12 cellular contexts compared by ENCODE assay signal in the genomic region with DNA sequence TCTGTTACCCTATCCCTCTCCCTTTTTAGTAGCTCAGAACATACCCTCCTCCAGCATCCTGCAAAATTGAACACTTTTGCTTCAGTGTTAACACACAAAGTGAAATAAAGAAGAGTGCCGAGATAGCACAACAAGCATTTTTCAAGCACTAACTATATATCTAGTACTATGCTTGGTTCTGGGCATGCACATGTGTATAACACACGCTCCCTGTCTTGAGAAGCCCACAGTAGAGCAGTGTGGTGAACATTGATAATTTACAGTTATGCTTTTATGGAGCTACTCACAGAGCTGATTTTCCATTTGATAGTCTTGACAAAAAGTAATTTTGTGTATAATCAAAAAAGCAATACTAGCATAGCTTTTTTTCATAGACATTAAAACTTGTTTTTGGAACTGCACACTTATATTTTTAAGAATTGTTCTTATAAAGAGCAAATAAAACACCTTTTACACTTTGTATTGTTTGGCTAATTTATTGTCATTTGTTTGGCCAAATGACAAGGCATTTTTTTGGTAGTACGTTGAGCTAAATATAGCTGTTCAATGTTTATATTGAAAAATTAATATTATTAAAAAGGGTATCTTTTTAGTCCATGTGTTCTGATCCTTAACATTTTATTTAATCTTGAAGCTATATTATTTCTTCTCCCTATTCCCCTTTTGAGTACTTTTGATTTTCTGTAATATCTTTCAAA. TPM values are rescaled to one million over a fixed set of nuclear protein-coding genes. Genes with fewer than 3 reads are reported as not detected.
A peak's percentile ranks its signal among the peaks of the same experiment; 100 is the strongest.
DNase-seq lines count a peak whose midpoint lies in the region; ATAC-seq, FAIRE-seq and TF ChIP-seq lines count a peak whose summit lies in the region.
"Had no signal": no experiment of that assay in that cellular context is flagged by ENCODE, and none has a peak within 500 bp of the region (broad histone marks: within the 10 kb centered on the region; RNA-seq: fewer than 3 reads in every experiment).

No MANE protein-coding gene starts in this region.

- CTCF ChIA-PET in activated naive CD4-positive, alpha-beta T cell treated with anti-CD3 and anti-CD28 coated beads, Interleukin-2, amount 10 ng/mL, durations not matched to agents 7 days and 5 days (lab: Charles Lee), result interaction anchor here (1.0 to 1.4 kb wide), 2 partner anchors 22 to 40 kb away, joined by 3 read pairs; a partner anchor contains a TSS
- CTCF ChIA-PET in OCI-LY7 (lab: Charles Lee; ENCODE audit: unreplicated experiment), result no interaction called here

- H3K36me3 ChIP-seq in OCI-LY7 (ENCODE audit: insufficient read depth, low read length), result peaks cover 8% of the 10 kb centered on the region
- peaks cover 0 to 13% (median 0%) of the 10 kb centered on the region in 3 donors for H3K36me3 ChIP-seq in esophagus squamous epithelium

- H3K4me2 ChIP-seq in OCI-LY7 (ENCODE audit: low read length), result peak overlapping the region; percentile 49

- H3K27ac ChIP-seq in OCI-LY7 (ENCODE audit: low read depth, low read length, poor library complexity, severe bottlenecking) (no peak overlapping the region), esophagus squamous epithelium (no peak overlapping the region)

- H3K27ac Mint-ChIP-seq in activated naive CD4-positive, alpha-beta T cell treated with anti-CD3 and anti-CD28 coated beads, Interleukin-2, amount 10 ng/mL, durations not matched to agents 7 days and 5 days, result peak overlapping the region; percentile 91
- H3K27ac Mint-ChIP-seq in stimulated activated naive B cell treated with anti-CD40 and anti-IgM and Interleukin-4, amounts not matched to agents 10 μg/mL and 1 μg/mL and 100 μg/mL, for 72 hours, result peak overlapping the region; percentile 95

- no peaks in the 10 kb centered on the region for H3K9me2 ChIP-seq in OCI-LY7 (ENCODE audit: insufficient read depth, low read length)

- ATAC-seq in stimulated activated naive B cell treated with anti-CD40 and anti-IgM and Interleukin-4, amounts not matched to agents 10 μg/mL and 1 μg/mL and 100 μg/mL, for 72 hours (replicated peaks), result no peak

- H3K9me3 ChIP-seq in OCI-LY7 (ENCODE audit: low read length) (no peaks in the 10 kb centered on the region), esophagus squamous epithelium (no peaks in the 10 kb centered on the region)

- intact Hi-C loops in OCI-LY7 (cut with micrococcal nuclease; ENCODE audit: unreplicated experiment) (loop anchor here (2.0 kb wide), 1 partner anchor 36 kb away; no protein-coding TSS in a partner anchor), esophagus squamous epithelium (cut with DNase I) (no loop called here)

- TF ChIP-seq CTCF in OCI-LY7 (conservative IDR thresholded peaks at IDR 0.05; ENCODE audit: low read length) (no peak), esophagus squamous epithelium (IDR thresholded peaks at IDR 0.05) (no peak)

- POLR2A ChIA-PET in OCI-LY7 (lab: Charles Lee), result interaction anchor here (0.6 to 2.3 kb wide), 16 partner anchors 10 to 855 kb away, joined by 3 to 13 read pairs (median 3); a partner anchor contains a TSS

- no peak overlapping the region for H2AFZ ChIP-seq in OCI-LY7 (ENCODE audit: low read length)

- no TSS peak for BruUV-seq in OCI-LY7 (replicated peaks; lab: Mats Ljungman, UMichigan)

- peaks cover 5% of the 10 kb centered on the region for H3K9me3 Mint-ChIP-seq in activated naive CD4-positive, alpha-beta T cell treated with anti-CD3 and anti-CD28 coated beads, Interleukin-2, amount 10 ng/mL, durations not matched to agents 7 days and 5 days
- no peaks in the 10 kb centered on the region for H3K9me3 Mint-ChIP-seq in stimulated activated naive B cell treated with anti-CD40 and anti-IgM and Interleukin-4, amounts not matched to agents 10 μg/mL and 1 μg/mL and 100 μg/mL, for 72 hours

- H3K4me1 ChIP-seq in OCI-LY7 (ENCODE audit: insufficient read depth, low read length, poor library complexity, severe bottlenecking), result peaks cover 49% of the 10 kb centered on the region
- peaks cover 0 to 17% (median 0%) of the 10 kb centered on the region in 3 donors for H3K4me1 ChIP-seq in esophagus squamous epithelium

- WGBS in esophagus squamous epithelium, 2 donors, result 72 to 78% methylated on average over 3 of the region's 3 CpGs

- H3K36me3 Mint-ChIP-seq in activated naive CD4-positive, alpha-beta T cell treated with anti-CD3 and anti-CD28 coated beads, Interleukin-2, amount 10 ng/mL, durations not matched to agents 7 days and 5 days, result peaks cover 50% of the 10 kb centered on the region
- H3K36me3 Mint-ChIP-seq in stimulated activated naive B cell treated with anti-CD40 and anti-IgM and Interleukin-4, amounts not matched to agents 10 μg/mL and 1 μg/mL and 100 μg/mL, for 72 hours, result peaks cover 7 to 11% of the 10 kb centered on the region in 2 donors

- peak; percentile 60 for FAIRE-seq in colon (lab: Jason Lieb, UNC)

- no peak overlapping the region for H3K4me3 ChIP-seq in OCI-LY7 (ENCODE audit: low read depth, low read length, poor library complexity, severe bottlenecking)
- H3K4me3 ChIP-seq in esophagus squamous epithelium, result no peak overlapping the region

- H3K4me1 Mint-ChIP-seq in activated naive CD4-positive, alpha-beta T cell treated with anti-CD3 and anti-CD28 coated beads, Interleukin-2, amount 10 ng/mL, durations not matched to agents 7 days and 5 days, result peaks cover 69% of the 10 kb centered on the region
- peaks cover 31 to 49% of the 10 kb centered on the region in 2 donors for H3K4me1 Mint-ChIP-seq in stimulated activated naive B cell treated with anti-CD40 and anti-IgM and Interleukin-4, amounts not matched to agents 10 μg/mL and 1 μg/mL and 100 μg/mL, for 72 hours

- H3K27me3 ChIP-seq in esophagus squamous epithelium, result no peaks in the 10 kb centered on the region

- H3K27me3 Mint-ChIP-seq in activated naive CD4-positive, alpha-beta T cell treated with anti-CD3 and anti-CD28 coated beads, Interleukin-2, amount 10 ng/mL, durations not matched to agents 7 days and 5 days, result no peaks in the 10 kb centered on the region
- H3K27me3 Mint-ChIP-seq in stimulated activated naive B cell treated with anti-CD40 and anti-IgM and Interleukin-4, amounts not matched to agents 10 μg/mL and 1 μg/mL and 100 μg/mL, for 72 hours, result no peaks in the 10 kb centered on the region

- H3K4me3 Mint-ChIP-seq in activated naive CD4-positive, alpha-beta T cell treated with anti-CD3 and anti-CD28 coated beads, Interleukin-2, amount 10 ng/mL, durations not matched to agents 7 days and 5 days, result peak overlapping the region; percentile 64
- peak overlapping the region; percentile 69 to 84 for H3K4me3 Mint-ChIP-seq in stimulated activated naive B cell treated with anti-CD40 and anti-IgM and Interleukin-4, amounts not matched to agents 10 μg/mL and 1 μg/mL and 100 μg/mL, for 72 hours

- DNase-seq in activated naive CD4-positive, alpha-beta T cell treated with anti-CD3 and anti-CD28 coated beads, Interleukin-2, amount 10 ng/mL, durations not matched to agents 7 days and 5 days, result no peak
- DNase-seq in activated naive CD4-positive, alpha-beta T cell treated with Interleukin-2 at 50 U/mL for 16 hours, result no peak
- no peak for DNase-seq in OCI-LY7 (ENCODE audit: low spot score)
- no peak for DNase-seq in stimulated activated naive B cell treated with anti-CD40 and anti-IgM and Interleukin-4, amounts not matched to agents 10 μg/mL and 1 μg/mL and 100 μg/mL, for 72 hours
- no peak for DNase-seq in DMS53 (lab: John Stamatoyannopoulos, UW)
- DNase-seq in MV-4-11 (lab: John Stamatoyannopoulos, UW), result no peak
- no peak for DNase-seq in esophagus squamous epithelium (lab: John Stamatoyannopoulos, UW)
- DNase-seq: aorta; IMR-90; NCI-H1930; stimulated activated naive CD4-positive, alpha-beta T cell treated with Interleukin-2 at 50 U/mL for 16 hours had no signal

- peaks cover 14% of the 10 kb centered on the region for H4K20me1 ChIP-seq in OCI-LY7 (ENCODE audit: insufficient read depth, low read length)

- TF ChIP-seq POLR2A in esophagus squamous epithelium (IDR thresholded peaks at IDR 0.05), result no peak

- H3K79me2 ChIP-seq in OCI-LY7 (ENCODE audit: insufficient read depth, low read depth, low read length), result peaks cover 64% of the 10 kb centered on the region; the same call in 1 of the 2 replicates

RNA-seq across cellular contexts. Expression of a gene that starts 39.7 kb away (rescaled TPM):
- 45.5 and 58.0 TPM in 2 replicates for total RNA-seq in OCI-LY7 (2014; rRNA removed; shearing (Covaris generic))
- 29.0 and 33.0 TPM in 2 replicates for total RNA-seq in OCI-LY7 (2022)
- total RNA-seq in esophagus squamous epithelium, result 10 to 100 TPM; 16.1 to 46.6 (median 30.0) TPM
